Comparison of ENCODE assay signal across 1 cellular context in the genomic region with DNA sequence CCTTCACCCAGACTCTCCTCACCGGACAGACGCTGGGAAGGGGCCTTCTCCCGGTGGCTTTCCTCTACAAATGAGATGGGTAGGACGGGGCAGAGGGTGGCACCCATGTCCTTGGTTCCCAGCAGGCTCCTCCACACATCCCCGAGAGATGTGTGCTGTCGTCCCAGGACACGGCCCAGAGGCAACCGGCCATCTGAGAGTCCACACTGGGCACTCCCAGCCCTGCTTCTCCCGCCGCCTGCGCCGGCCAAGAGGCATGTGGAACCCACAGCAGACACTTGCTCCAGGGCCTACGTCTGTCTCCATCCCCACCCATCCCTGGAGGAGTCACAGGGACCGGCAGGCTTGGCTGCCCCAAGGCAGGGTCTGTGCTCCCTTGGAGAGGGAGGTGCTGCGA.
TF ChIP-seq lines count a peak whose summit lies in the region.

No MANE protein-coding gene starts in this region.

TF ChIP-seq in GM12878, 131 proteins besides CTCF, POLR2A, EP300 and RAD21 (continued from another document):
- TF ChIP-seq, protein P1, sequence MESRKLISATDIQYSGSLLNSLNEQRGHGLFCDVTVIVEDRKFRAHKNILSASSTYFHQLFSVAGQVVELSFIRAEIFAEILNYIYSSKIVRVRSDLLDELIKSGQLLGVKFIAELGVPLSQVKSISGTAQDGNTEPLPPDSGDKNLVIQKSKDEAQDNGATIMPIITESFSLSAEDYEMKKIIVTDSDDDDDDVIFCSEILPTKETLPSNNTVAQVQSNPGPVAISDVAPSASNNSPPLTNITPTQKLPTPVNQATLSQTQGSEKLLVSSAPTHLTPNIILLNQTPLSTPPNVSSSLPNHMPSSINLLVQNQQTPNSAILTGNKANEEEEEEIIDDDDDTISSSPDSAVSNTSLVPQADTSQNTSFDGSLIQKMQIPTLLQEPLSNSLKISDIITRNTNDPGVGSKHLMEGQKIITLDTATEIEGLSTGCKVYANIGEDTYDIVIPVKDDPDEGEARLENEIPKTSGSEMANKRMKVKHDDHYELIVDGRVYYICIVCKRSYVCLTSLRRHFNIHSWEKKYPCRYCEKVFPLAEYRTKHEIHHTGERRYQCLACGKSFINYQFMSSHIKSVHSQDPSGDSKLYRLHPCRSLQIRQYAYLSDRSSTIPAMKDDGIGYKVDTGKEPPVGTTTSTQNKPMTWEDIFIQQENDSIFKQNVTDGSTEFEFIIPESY (IDR thresholded peaks at IDR 0.05), result no peak
- TF ChIP-seq RELA (IDR thresholded peaks at IDR 0.05; ENCODE audit: borderline replicate concordance, partially characterized antibody) (no peak), SPI1 (IDR thresholded peaks at IDR 0.05; ENCODE audit: borderline replicate concordance, insufficient read depth, low read depth, low read length) (no peak)
- TF ChIP-seq, protein P2, sequence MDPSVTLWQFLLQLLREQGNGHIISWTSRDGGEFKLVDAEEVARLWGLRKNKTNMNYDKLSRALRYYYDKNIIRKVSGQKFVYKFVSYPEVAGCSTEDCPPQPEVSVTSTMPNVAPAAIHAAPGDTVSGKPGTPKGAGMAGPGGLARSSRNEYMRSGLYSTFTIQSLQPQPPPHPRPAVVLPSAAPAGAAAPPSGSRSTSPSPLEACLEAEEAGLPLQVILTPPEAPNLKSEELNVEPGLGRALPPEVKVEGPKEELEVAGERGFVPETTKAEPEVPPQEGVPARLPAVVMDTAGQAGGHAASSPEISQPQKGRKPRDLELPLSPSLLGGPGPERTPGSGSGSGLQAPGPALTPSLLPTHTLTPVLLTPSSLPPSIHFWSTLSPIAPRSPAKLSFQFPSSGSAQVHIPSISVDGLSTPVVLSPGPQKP (IDR thresholded peaks at IDR 0.05; ENCODE audit: low read depth, low read length), result no peak
- TF ChIP-seq, protein P3, sequence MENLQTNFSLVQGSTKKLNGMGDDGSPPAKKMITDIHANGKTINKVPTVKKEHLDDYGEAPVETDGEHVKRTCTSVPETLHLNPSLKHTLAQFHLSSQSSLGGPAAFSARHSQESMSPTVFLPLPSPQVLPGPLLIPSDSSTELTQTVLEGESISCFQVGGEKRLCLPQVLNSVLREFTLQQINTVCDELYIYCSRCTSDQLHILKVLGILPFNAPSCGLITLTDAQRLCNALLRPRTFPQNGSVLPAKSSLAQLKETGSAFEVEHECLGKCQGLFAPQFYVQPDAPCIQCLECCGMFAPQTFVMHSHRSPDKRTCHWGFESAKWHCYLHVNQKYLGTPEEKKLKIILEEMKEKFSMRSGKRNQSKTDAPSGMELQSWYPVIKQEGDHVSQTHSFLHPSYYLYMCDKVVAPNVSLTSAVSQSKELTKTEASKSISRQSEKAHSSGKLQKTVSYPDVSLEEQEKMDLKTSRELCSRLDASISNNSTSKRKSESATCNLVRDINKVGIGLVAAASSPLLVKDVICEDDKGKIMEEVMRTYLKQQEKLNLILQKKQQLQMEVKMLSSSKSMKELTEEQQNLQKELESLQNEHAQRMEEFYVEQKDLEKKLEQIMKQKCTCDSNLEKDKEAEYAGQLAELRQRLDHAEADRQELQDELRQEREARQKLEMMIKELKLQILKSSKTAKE (IDR thresholded peaks at IDR 0.05; ENCODE audit: low read depth, poor library complexity, severe bottlenecking), result no peak
